Comparison of ENCODE assay signal across 16 cellular contexts in the genomic region with DNA sequence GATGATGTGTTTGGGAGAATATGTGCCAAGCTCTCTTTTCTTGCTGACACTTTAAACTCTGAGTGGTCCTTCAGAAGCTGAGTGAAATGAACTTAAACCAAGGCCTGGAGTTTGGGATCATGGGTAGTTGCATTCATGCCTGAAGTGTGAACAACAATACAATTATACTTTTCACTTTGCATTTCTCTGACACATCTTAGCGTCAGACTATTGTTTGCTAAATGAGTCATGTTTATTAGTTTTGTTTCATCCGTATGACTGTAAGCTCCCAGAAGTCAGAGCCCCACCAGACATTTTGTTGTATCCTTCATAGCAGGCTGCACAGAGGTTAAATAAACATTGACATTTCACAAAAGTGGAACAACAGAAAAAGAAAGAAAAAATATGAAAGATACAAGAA.
DNase-seq lines count a peak whose midpoint lies in the region; ATAC-seq and TF ChIP-seq lines count a peak whose summit lies in the region.
"Had no signal": no experiment of that assay in that cellular context is flagged by ENCODE, and none has a peak within 500 bp of the region (broad histone marks: within the 10 kb centered on the region; RNA-seq: fewer than 3 reads in every experiment).

No MANE protein-coding gene starts in this region.

- TF ChIP-seq CTCF in endothelial cell (IDR thresholded peaks at IDR 0.05; ENCODE audit: unreplicated experiment) (no peak), ascending aorta (IDR thresholded peaks at IDR 0.05) (no peak)

- ATAC-seq in GM21619 (IDR thresholded peaks at IDR 0.05; ENCODE audit: unreplicated experiment) = no peak
- ATAC-seq: activated CD8-positive, alpha-beta T cell treated with anti-CD3 and anti-CD28 coated beads, Interleukin-2, amount 10 ng/mL, durations not matched to agents 7 days and 5 days had no signal

- no peaks in the 10 kb centered on the region for H3K27me3 Mint-ChIP-seq in endothelial cell (ENCODE audit: unreplicated experiment)

- peak overlapping the region; percentile 48 for H3K27ac Mint-ChIP-seq in endothelial cell (ENCODE audit: unreplicated experiment)
- H3K27ac Mint-ChIP-seq: activated CD8-positive, alpha-beta T cell treated with anti-CD3 and anti-CD28 coated beads, Interleukin-2, amount 10 ng/mL, durations not matched to agents 7 days and 5 days had no signal

- no peaks in the 10 kb centered on the region for H3K4me1 ChIP-seq in ascending aorta
- H3K4me1 ChIP-seq: spleen had no signal

- H3K36me3 ChIP-seq in ascending aorta = no peaks in the 10 kb centered on the region
- H3K36me3 ChIP-seq: cardiac muscle cell, spleen had no signal

- no peaks in the 10 kb centered on the region for H3K36me3 Mint-ChIP-seq in endothelial cell (ENCODE audit: low read depth, unreplicated experiment)

- no peak overlapping the region for H3K4me3 ChIP-seq in ascending aorta
- H3K4me3 ChIP-seq: cardiac muscle cell, spleen had no signal

- no peaks in the 10 kb centered on the region for H3K9me3 ChIP-seq in ascending aorta
- H3K9me3 ChIP-seq: spleen had no signal

- no peak overlapping the region for H3K27ac ChIP-seq in ascending aorta
- H3K27ac ChIP-seq: cardiac muscle cell, spleen had no signal

- no peak overlapping the region for H3K4me3 Mint-ChIP-seq in endothelial cell (ENCODE audit: unreplicated experiment)
- H3K4me3 Mint-ChIP-seq: activated CD8-positive, alpha-beta T cell treated with anti-CD3 and anti-CD28 coated beads, Interleukin-2, amount 10 ng/mL, durations not matched to agents 7 days and 5 days had no signal

- H3K27me3 ChIP-seq in ascending aorta = no peaks in the 10 kb centered on the region
- H3K27me3 ChIP-seq: cardiac muscle cell, spleen had no signal

- DNase-seq in Daoy (ENCODE audit: low read depth) = peak; percentile 30
- DNase-seq in LoVo (ENCODE audit: low spot score) = peak; percentile 5
- DNase-seq in endothelial cell (ENCODE audit: low spot score) = no peak
- DNase-seq in lung microvascular endothelial cell (ENCODE audit: low read depth in 2 of 2) = peak; percentile 49 to 77
- no peak for DNase-seq in NCI-H2029 (lab: John Stamatoyannopoulos, UW)
- DNase-seq in ascending aorta (ENCODE audit: low spot score in 2 of 2) = no peak
- no peak for DNase-seq in posterior cingulate gyrus
- DNase-seq: activated CD8-positive, alpha-beta T cell treated with anti-CD3 and anti-CD28 coated beads, Interleukin-2, amount 10 ng/mL, durations not matched to agents 7 days and 5 days; activated effector memory CD4-positive, alpha-beta T cell treated with anti-CD3 and anti-CD28 coated beads, Interleukin-2, amount 50 U/mL, for 16 hours; AML-193; DMS153; effector memory CD4-positive, alpha-beta T cell; NCI-H2171; spleen had no signal

- intact Hi-C loops in ascending aorta (cut with DNase I) (no loop called here), posterior cingulate gyrus (cut with DNase I) (no loop called here)

- no peaks in the 10 kb centered on the region for H3K9me3 Mint-ChIP-seq in endothelial cell (ENCODE audit: unreplicated experiment)

- H3K4me1 Mint-ChIP-seq in endothelial cell (ENCODE audit: unreplicated experiment) = peaks cover 13% of the 10 kb centered on the region

Comparison
In these comparisons a context has a peak if more than half of its experiments do, and no peak if none do; other contexts are left out.
1. DNase-seq: peak in Daoy (single experiment), LoVo (single experiment) and lung microvascular endothelial cell (2 of 2); none in endothelial cell (single experiment), NCI-H2029 (single experiment), ascending aorta (0 of 2) and posterior cingulate gyrus (0 of 10).